Comparison of ENCODE assay signal across 33 cellular contexts in genomic region chr20:13661070-13661687, GRCh38. TPM values are rescaled to one million over a fixed set of nuclear protein-coding genes. Genes with fewer than 3 reads are reported as not detected.
DNase-seq lines count a peak whose midpoint lies in the region; TF ChIP-seq lines count a peak whose summit lies in the region.
"Had no signal": no experiment of that assay in that cellular context is flagged by ENCODE, and none has a peak within 500 bp of the region (broad histone marks: within the 10 kb centered on the region; RNA-seq: fewer than 3 reads in every experiment).

No MANE protein-coding gene starts in this region.

- no peak overlapping the region for H2BK5ac ChIP-seq in mesenchymal stem cell (ENCODE audit: low read depth, low read length, poor library complexity, severe bottlenecking)

- H3K4me1 ChIP-seq in breast epithelium (no peaks in the 10 kb centered on the region), mesenchymal stem cell (ENCODE audit: control insufficient read depth, insufficient read depth, low read depth, low read length) (no peaks in the 10 kb centered on the region), tibial artery (peaks cover 0 to 17% (median 2%) of the 10 kb centered on the region in 4 donors)
- H3K4me1 ChIP-seq: gastrocnemius medialis, testis had no signal

- H2AFZ ChIP-seq in mesenchymal stem cell (ENCODE audit: low read depth, low read length), result no peak overlapping the region
- H2AFZ ChIP-seq: GM23248, hepatocyte had no signal

- H3K4me2 ChIP-seq in mesenchymal stem cell (ENCODE audit: low read length, poor library complexity, severe bottlenecking), result no peak overlapping the region
- H3K4me2 ChIP-seq: hepatocyte had no signal

- TF ChIP-seq CTCF in breast epithelium (IDR thresholded peaks at IDR 0.05) (no peak), MCF 10A (IDR thresholded peaks at IDR 0.05; ENCODE audit: unreplicated experiment) (no peak), tibial artery (IDR thresholded peaks at IDR 0.05) (no peak)

- H3K36me3 ChIP-seq in breast epithelium (no peaks in the 10 kb centered on the region), mesenchymal stem cell (ENCODE audit: control insufficient read depth in 1 of 2, insufficient read depth in 2 of 2, low read depth in 1 of 2, low read length in 2 of 2) (no peaks in the 10 kb centered on the region), tibial artery (no peaks in the 10 kb centered on the region)
- H3K36me3 ChIP-seq: gastrocnemius medialis, WERI-Rb-1 had no signal

- no TSS peak for BruUV-seq in MCF 10A (replicated peaks; lab: Mats Ljungman, UMichigan)

- H3K79me1 ChIP-seq in mesenchymal stem cell (replicated peaks; ENCODE audit: low read length, poor library complexity, severe bottlenecking), result no peaks in the 10 kb centered on the region

- no peak overlapping the region for H2BK120ac ChIP-seq in mesenchymal stem cell (ENCODE audit: low read depth, low read length)

- peak overlapping the region; percentile 47 for H3K9ac ChIP-seq in mesenchymal stem cell (ENCODE audit: low read length)
- H3K9ac ChIP-seq: GM23248 had no signal

- no peak for TF ChIP-seq POLR2A in breast epithelium (IDR thresholded peaks at IDR 0.05)

- no peaks in the 10 kb centered on the region for H3K36me3 Mint-ChIP-seq in MCF 10A (ENCODE audit: insufficient read depth, unreplicated experiment)
- H3K36me3 Mint-ChIP-seq: brain; CD8-positive, alpha-beta memory T cell; natural killer cell treated with Interleukin-12 subunit alpha and Interleukin-12 subunit beta and Interleukin-15 and Interleukin-18, amount 100 ng/mL, for 72 hours; stimulated activated naive B cell treated with anti-CD40 and anti-IgM and Interleukin-4, amounts not matched to agents 10 μg/mL and 1 μg/mL and 100 μg/mL, for 72 hours had no signal

- no peak overlapping the region for H3K4me3 Mint-ChIP-seq in MCF 10A (ENCODE audit: unreplicated experiment)
- H3K4me3 Mint-ChIP-seq: activated CD4-positive, alpha-beta T cell treated with anti-CD3 and anti-CD28 coated beads, Interleukin-2, amount 10 ng/mL, durations not matched to agents 24 days and 14 days; activated T-cell treated with anti-CD3 and anti-CD28 coated beads, Interleukin-2, amount 50 U/mL, for 4 hours; B cell; brain; CD8-positive, alpha-beta memory T cell; natural killer cell treated with Interleukin-12 subunit alpha and Interleukin-12 subunit beta and Interleukin-15 and Interleukin-18, amount 100 ng/mL, for 72 hours; stimulated activated naive B cell treated with anti-CD40 and anti-IgM and Interleukin-4, amounts not matched to agents 10 μg/mL and 1 μg/mL and 100 μg/mL, for 72 hours had no signal

- H2BK12ac ChIP-seq in mesenchymal stem cell (ENCODE audit: low read length in 2 of 2), result no peak overlapping the region

- no peaks in the 10 kb centered on the region for H3K9me3 ChIP-seq in breast epithelium
- H3K9me3 ChIP-seq in mesenchymal stem cell (ENCODE audit: control insufficient read depth, low read length), result no peaks in the 10 kb centered on the region
- no peaks in the 10 kb centered on the region for H3K9me3 ChIP-seq in tibial artery
- H3K9me3 ChIP-seq: gastrocnemius medialis, testis had no signal

- H3K4me3 ChIP-seq in breast epithelium, result peak overlapping the region in 2 of 3 donors; percentile 6 to 47
- peak overlapping the region in 1 of 2 experiments; percentile 65 for H3K4me3 ChIP-seq in mesenchymal stem cell (ENCODE audit: insufficient read depth in 1 of 2, low read depth in 1 of 2, low read length in 2 of 2)
- H3K4me3 ChIP-seq in tibial artery, result peak overlapping the region in 1 of 2 donors; percentile 27
- H3K4me3 ChIP-seq: gastrocnemius medialis, GM23248, hepatocyte, testis had no signal

- no peak overlapping the region for H3K4ac ChIP-seq in mesenchymal stem cell (ENCODE audit: low read depth in 1 of 2, low read length in 2 of 2)

- CTCF ChIA-PET in MCF 10A (lab: Yijun Ruan, JAX), result interaction anchor here (0.6 to 1.3 kb wide), 3 partner anchors 9 to 340 kb away, joined by 3 to 6 read pairs (median 3); no protein-coding TSS in a partner anchor

- H3K9me3 Mint-ChIP-seq in MCF 10A (ENCODE audit: unreplicated experiment), result no peaks in the 10 kb centered on the region
- H3K9me3 Mint-ChIP-seq: activated CD4-positive, alpha-beta T cell treated with anti-CD3 and anti-CD28 coated beads, Interleukin-2, amount 10 ng/mL, durations not matched to agents 24 days and 14 days; activated T-cell treated with anti-CD3 and anti-CD28 coated beads, Interleukin-2, amount 50 U/mL, for 4 hours; CD8-positive, alpha-beta memory T cell; natural killer cell treated with Interleukin-12 subunit alpha and Interleukin-12 subunit beta and Interleukin-15 and Interleukin-18, amount 100 ng/mL, for 72 hours had no signal

- H3K23ac ChIP-seq in mesenchymal stem cell (ENCODE audit: low read length in 2 of 2), result no peak overlapping the region

- no peaks in the 10 kb centered on the region for H3K4me1 Mint-ChIP-seq in MCF 10A (ENCODE audit: insufficient read depth, unreplicated experiment)
- H3K4me1 Mint-ChIP-seq: activated CD4-positive, alpha-beta T cell treated with anti-CD3 and anti-CD28 coated beads, Interleukin-2, amount 10 ng/mL, durations not matched to agents 24 days and 14 days; brain; CD8-positive, alpha-beta memory T cell had no signal

- no peak overlapping the region for H2BK15ac ChIP-seq in mesenchymal stem cell (ENCODE audit: low read depth, poor library complexity, severe bottlenecking)

- POLR2A ChIA-PET in MCF 10A (lab: Yijun Ruan, JAX), result interaction anchor here (1.1 to 1.2 kb wide), 3 partner anchors 8 to 17 kb away, joined by 3 read pairs; no protein-coding TSS in a partner anchor

- 79% methylated on average over 9 of the region's 11 CpGs for WGBS in mesenchymal stem cell

- H2AK5ac ChIP-seq in mesenchymal stem cell (ENCODE audit: low read length, severe bottlenecking), result no peak overlapping the region

- H3K18ac ChIP-seq in mesenchymal stem cell (ENCODE audit: low read depth in 1 of 2, low read length in 2 of 2), result no peak overlapping the region

- no peak overlapping the region for H4K91ac ChIP-seq in mesenchymal stem cell (ENCODE audit: low read length)

- H4K8ac ChIP-seq in mesenchymal stem cell (ENCODE audit: low read length), result no peak overlapping the region

- H3K27me3 Mint-ChIP-seq in MCF 10A (ENCODE audit: insufficient read depth, unreplicated experiment), result no peaks in the 10 kb centered on the region
- H3K27me3 Mint-ChIP-seq: activated CD4-positive, alpha-beta T cell treated with anti-CD3 and anti-CD28 coated beads, Interleukin-2, amount 10 ng/mL, durations not matched to agents 24 days and 14 days had no signal

- no peak overlapping the region for H3K14ac ChIP-seq in mesenchymal stem cell (ENCODE audit: low read length in 2 of 2)

- intact Hi-C loops in breast epithelium (cut with DNase I; ENCODE audit: low total_unique reads), result no loop called here
- intact Hi-C loops in MCF 10A (cut with micrococcal nuclease), result no loop called here
- intact Hi-C loops in tibial artery (cut with DNase I; ENCODE audit: low total_unique reads), result no loop called here

- H3K27ac Mint-ChIP-seq in MCF 10A (ENCODE audit: low read depth, unreplicated experiment), result no peak overlapping the region
- H3K27ac Mint-ChIP-seq: activated CD4-positive, alpha-beta T cell treated with anti-CD3 and anti-CD28 coated beads, Interleukin-2, amount 10 ng/mL, durations not matched to agents 24 days and 14 days; B cell; brain; CD8-positive, alpha-beta memory T cell; natural killer cell treated with Interleukin-12 subunit alpha and Interleukin-12 subunit beta and Interleukin-15 and Interleukin-18, amount 100 ng/mL, for 72 hours; stimulated activated naive B cell treated with anti-CD40 and anti-IgM and Interleukin-4, amounts not matched to agents 10 μg/mL and 1 μg/mL and 100 μg/mL, for 72 hours had no signal

- no peak for DNase-seq in breast epithelium (ENCODE audit: low spot score in 2 of 2)
- no peak for DNase-seq in MCF 10A (ENCODE audit: unreplicated experiment)
- peak; percentile 13 for DNase-seq in fibroblast of gingiva (ENCODE audit: low read depth)
- DNase-seq in mesenchymal stem cell, result no peak
- no peak for DNase-seq in tibial artery
- no peak for DNase-seq in NCI-H1436 (lab: John Stamatoyannopoulos, UW)
- DNase-seq in SIG-M5 treated with dmso at 0.1 percent for 504 hours (lab: John Stamatoyannopoulos, UW; ENCODE audit: unreplicated experiment), result no peak
- no peak for DNase-seq in NCI-H1694 (lab: John Stamatoyannopoulos, UW)
- DNase-seq: 8988T; activated CD4-positive, alpha-beta T cell treated with anti-CD3 and anti-CD28 coated beads, Interleukin-2, amount 10 ng/mL, durations not matched to agents 24 days and 14 days; activated gamma-delta T cell treated with Interleukin-2 at 50 U/mL for 16 hours; activated T-cell treated with anti-CD3 and anti-CD28 coated beads, Interleukin-2, amount 50 U/mL, for 4 hours; CD8-positive, alpha-beta memory T cell; DMS 273 treated with DMSO at 0.1 percent for 48 hours; gastrocnemius medialis; GM23248; Karpas-422; MV-4-11; NCI-H446 treated with DMSO at 0.1 percent for 48 hours; right cardiac atrium; SIG-M5; stimulated activated CD4-positive, alpha-beta T cell treated with anti-CD3 and anti-CD28 coated beads, Interleukin-12 subunit alpha, Interleukin-12 subunit beta, amount 100 ng/mL, for 4 hours; stimulated activated CD4-positive, alpha-beta T cell treated with anti-CD3 and anti-CD28 coated beads, Interleukin-4, amount 100 ng/mL, for 4 hours; stimulated activated naive B cell treated with anti-CD40 and anti-IgM and Interleukin-4, amounts not matched to agents 10 μg/mL and 1 μg/mL and 100 μg/mL, for 72 hours; SW 1271; T-helper 9 cell; testis; WERI-Rb-1 had no signal

- H3K27ac ChIP-seq in breast epithelium (peak overlapping the region; percentile 33 to 61), mesenchymal stem cell (ENCODE audit: low read length, poor library complexity, severe bottlenecking) (no peak overlapping the region), tibial artery (peak overlapping the region; percentile 34 to 40)
- H3K27ac ChIP-seq: gastrocnemius medialis, GM23248, hepatocyte, HL-60, testis, WERI-Rb-1 had no signal

- H3K27me3 ChIP-seq in breast epithelium (no peaks in the 10 kb centered on the region), mesenchymal stem cell (ENCODE audit: control insufficient read depth in 1 of 2, insufficient read depth in 1 of 2, low read length in 2 of 2) (peaks cover 3 to 5% of the 10 kb centered on the region in 2 experiments), tibial artery (no peaks in the 10 kb centered on the region)
- H3K27me3 ChIP-seq: gastrocnemius medialis, hepatocyte, testis had no signal

RNA-seq across cellular contexts. Expression of gene TASP1, which starts 22.4 kb away (rescaled TPM):
- total RNA-seq in breast epithelium, result 10 to 100 TPM; 12.0 to 26.1 (median 19.0) TPM
- 18.7 and 19.0 TPM in 2 replicates for total RNA-seq in MCF 10A (2022)
- polyA plus RNA-seq in mesenchymal stem cell (2013, experiment 1 of 2), result 6.4 TPM
- polyA plus RNA-seq in mesenchymal stem cell (2013, experiment 2 of 2), result 6.1 TPM
